Comparison of ENCODE assay signal across 8 cellular contexts in genomic region chr15:45126535-45127158, GRCh38. TPM values are rescaled to one million over a fixed set of nuclear protein-coding genes. Genes with fewer than 3 reads are reported as not detected.
DNase-seq lines count a peak whose midpoint lies in the region; ATAC-seq and TF ChIP-seq lines count a peak whose summit lies in the region.

No MANE protein-coding gene starts in this region.

- no peaks in the 10 kb centered on the region for H3K9me3 ChIP-seq in Loucy (ENCODE audit: insufficient read depth, low read depth, low read length)

- no peak for ATAC-seq in HG03039 (IDR thresholded peaks at IDR 0.05; ENCODE audit: unreplicated experiment)

- no peaks in the 10 kb centered on the region for H3K4me1 ChIP-seq in Loucy (ENCODE audit: insufficient read depth, low read length, poor library complexity, severe bottlenecking)

- H3F3A ChIP-seq in Loucy (ENCODE audit: low read depth), result no peaks in the 10 kb centered on the region

- H3K4me2 ChIP-seq in Loucy (ENCODE audit: low read depth, low read length, poor library complexity, severe bottlenecking), result no peak overlapping the region

- H3K79me2 ChIP-seq in Loucy (ENCODE audit: insufficient read depth, low read length), result no peaks in the 10 kb centered on the region

- H3K4me3 ChIP-seq in Loucy (ENCODE audit: low read length, poor library complexity, severe bottlenecking), result no peak overlapping the region

- peak; percentile 94 for TF ChIP-seq CTCF in Loucy (conservative IDR thresholded peaks at IDR 0.05; ENCODE audit: low read length)

- H2AFZ ChIP-seq in Loucy (ENCODE audit: low read length), result no peak overlapping the region

- H3K9ac ChIP-seq in Loucy (ENCODE audit: low read depth, low read length, poor library complexity, severe bottlenecking), result no peak overlapping the region

- peak; percentile 47 for DNase-seq in activated CD8-positive, alpha-beta memory T cell treated with anti-CD3 and anti-CD28 coated beads, Interleukin-2, amount 50 U/mL, for 4 hours
- DNase-seq in activated CD8-positive, alpha-beta memory T cell treated with anti-CD3 and anti-CD28 coated beads for 24 hours, result no peak
- peak; percentile 35 to 46 for DNase-seq in activated T-cell treated with anti-CD3 and anti-CD28 coated beads, Interleukin-2, amount 50 U/mL, for 48 hours
- DNase-seq in kidney tubule cell (ENCODE audit: low spot score) (peak; percentile 54), iPS-NIHi7 (ENCODE audit: extremely low spot score) (no peak), mesenteric fat pad (ENCODE audit: low spot score) (no peak)

- no peaks in the 10 kb centered on the region for H3K36me3 ChIP-seq in Loucy (ENCODE audit: insufficient read depth, low read length)

- no peaks in the 10 kb centered on the region for H3K27me3 ChIP-seq in Loucy (ENCODE audit: insufficient read depth, low read length, poor library complexity, severe bottlenecking)

- H3K9me2 ChIP-seq in Loucy (replicated peaks; ENCODE audit: low read depth, low read length), result no peaks in the 10 kb centered on the region

- no peaks in the 10 kb centered on the region for H4K20me1 ChIP-seq in Loucy (ENCODE audit: insufficient read depth, low read length, poor library complexity, severe bottlenecking)

RNA-seq across cellular contexts. Expression of gene DUOXA1, which starts 3.0 kb away (rescaled TPM):
- 1.8 TPM for total RNA-seq in mesenteric fat pad

RNA-seq across cellular contexts. Expression of gene DUOX1, which starts 3.1 kb away (rescaled TPM):
- 2.5 TPM for total RNA-seq in mesenteric fat pad

RNA-seq across cellular contexts. Expression of gene DUOXA2, which starts 12.5 kb away (rescaled TPM):
- not detected for total RNA-seq in mesenteric fat pad

RNA-seq across cellular contexts. Expression of gene DUOX2, which starts 12.7 kb away (rescaled TPM):
- 0.80 TPM for total RNA-seq in mesenteric fat pad

Comparison
In these comparisons a context has a peak if more than half of its experiments do, and no peak if none do; other contexts are left out.
1. DNase-seq: peak in activated CD8-positive, alpha-beta memory T cell treated with anti-CD3 and anti-CD28 coated beads, Interleukin-2, amount 50 U/mL, for 4 hours (single experiment), activated T-cell treated with anti-CD3 and anti-CD28 coated beads, Interleukin-2, amount 50 U/mL, for 48 hours (2 of 2) and kidney tubule cell (single experiment); none in activated CD8-positive, alpha-beta memory T cell treated with anti-CD3 and anti-CD28 coated beads for 24 hours (single experiment), iPS-NIHi7 (single experiment) and mesenteric fat pad (single experiment).